Comparison of ENCODE assay signal across 3 cellular contexts in the genomic region with DNA sequence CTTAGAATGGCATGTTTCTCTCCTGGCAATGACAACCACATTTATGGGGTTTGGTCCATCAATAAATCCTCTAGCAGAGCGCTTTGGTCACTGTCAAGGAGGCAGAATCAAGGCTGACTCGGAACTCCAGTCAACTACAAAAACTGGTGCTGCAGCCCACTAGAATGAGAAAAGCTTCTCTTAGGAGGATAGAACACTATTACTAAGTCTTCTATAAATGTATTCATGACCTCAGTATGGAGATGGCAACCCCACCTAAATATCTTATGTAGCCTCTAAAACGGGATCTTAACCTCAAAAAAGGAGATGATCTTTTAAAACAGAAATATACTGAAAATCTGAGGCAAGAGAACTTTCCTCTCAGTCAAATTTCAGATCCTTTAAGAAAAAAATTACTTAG.
"Had no signal": no experiment of that assay in that cellular context is flagged by ENCODE, and none has a peak within 500 bp of the region (broad histone marks: within the 10 kb centered on the region; RNA-seq: fewer than 3 reads in every experiment).

No MANE protein-coding gene starts in this region.

- ATAC-seq: GM12878 had no signal

- DNase-seq: GDM1, GF-D8 had no signal

- H3K4me3 ChIP-seq: GM12878 had no signal
